ENCODE assay signal across 21 cellular contexts in the genomic region with DNA sequence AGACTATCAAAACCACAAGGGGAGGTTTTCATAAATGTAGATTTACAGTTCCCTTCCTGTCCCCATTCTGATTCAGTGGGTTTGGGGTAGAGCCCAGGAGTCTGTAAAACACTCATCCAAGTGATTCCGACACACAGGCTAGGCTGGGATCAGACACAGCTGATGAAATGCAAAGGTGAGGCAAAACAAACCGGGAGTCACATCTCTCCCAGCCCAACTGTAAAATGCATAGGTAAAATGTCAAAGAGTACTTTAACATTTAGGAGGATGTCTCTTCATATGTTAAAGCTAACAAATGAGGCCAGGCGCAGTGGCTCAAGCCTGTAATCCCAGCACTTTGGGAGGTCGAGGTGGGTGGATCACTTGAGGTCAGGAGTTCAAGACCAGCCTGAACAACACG. TPM values are rescaled to one million over a fixed set of nuclear protein-coding genes. Genes with fewer than 3 reads are reported as not detected.
DNase-seq lines count a peak whose midpoint lies in the region; ATAC-seq, FAIRE-seq and TF ChIP-seq lines count a peak whose summit lies in the region.
"Had no signal": no experiment of that assay in that cellular context is flagged by ENCODE, and none has a peak within 500 bp of the region (broad histone marks: within the 10 kb centered on the region; RNA-seq: fewer than 3 reads in every experiment).

No MANE protein-coding gene starts in this region.

- H3K18ac ChIP-seq in IMR-90 (ENCODE audit: low read depth, low read length), result peak overlapping the region; percentile 33; the same call in 1 of the 2 replicates

- peak overlapping the region; percentile 79 for H3K27ac Mint-ChIP-seq in astrocyte (ENCODE audit: unreplicated experiment)
- H3K27ac Mint-ChIP-seq: memory B cell had no signal

- H3K4me3 Mint-ChIP-seq in astrocyte (ENCODE audit: unreplicated experiment), result no peak overlapping the region
- H3K4me3 Mint-ChIP-seq: memory B cell had no signal

- H3K36me3 Mint-ChIP-seq in astrocyte (ENCODE audit: low read depth, unreplicated experiment), result peaks cover 3% of the 10 kb centered on the region

- H3K27me3 Mint-ChIP-seq in astrocyte (ENCODE audit: low read depth, unreplicated experiment), result no peaks in the 10 kb centered on the region

- H3K36me3 ChIP-seq in IMR-90 (ENCODE audit: control insufficient read depth, insufficient read depth, low read length) (no peaks in the 10 kb centered on the region), astrocyte (ENCODE audit: insufficient read depth, low read length) (peaks cover 3% of the 10 kb centered on the region), body of pancreas (replicated peaks in 1 of 2; ENCODE audit: insufficient read depth in 1 of 2, low read depth in 2 of 2) (no peaks in the 10 kb centered on the region)
- H3K36me3 ChIP-seq: ascending aorta, esophagus squamous epithelium, right lobe of liver, tibial artery had no signal

- FAIRE-seq in astrocyte (lab: Jason Lieb, UNC), result no peak

- H3K79me2 ChIP-seq in astrocyte (ENCODE audit: insufficient read depth, low read length), result no peaks in the 10 kb centered on the region

- H4K20me1 ChIP-seq in IMR-90 (ENCODE audit: insufficient read depth, low read length) (no peaks in the 10 kb centered on the region), astrocyte (ENCODE audit: insufficient read depth, low read length) (no peaks in the 10 kb centered on the region)

- H4K91ac ChIP-seq in IMR-90 (ENCODE audit: insufficient read depth, low read depth, low read length), result peak overlapping the region; percentile 7

- peaks cover 16% of the 10 kb centered on the region for H3K4me1 ChIP-seq in IMR-90 (ENCODE audit: control insufficient read depth, insufficient read depth, low read length)
- H3K4me1 ChIP-seq in astrocyte (ENCODE audit: insufficient read depth, low read length), result peaks cover 39% of the 10 kb centered on the region
- H3K4me1 ChIP-seq in body of pancreas, result peaks cover 9% of the 10 kb centered on the region
- H3K4me1 ChIP-seq: ascending aorta, esophagus squamous epithelium, tibial artery had no signal

- no peak for TF ChIP-seq RAD21 in IMR-90 (IDR thresholded peaks at IDR 0.05; ENCODE audit: low read length)

- H3K4me1 Mint-ChIP-seq in astrocyte (ENCODE audit: low read depth, unreplicated experiment), result peaks cover 60% of the 10 kb centered on the region

- H2AK9ac ChIP-seq in IMR-90 (replicated peaks; ENCODE audit: low read depth, low read length, poor library complexity), result no peak overlapping the region

- peak overlapping the region; percentile 1; the same call in 1 of the 2 replicates for H4K5ac ChIP-seq in IMR-90 (ENCODE audit: low read depth, low read length)

- H2BK15ac ChIP-seq in IMR-90 (ENCODE audit: low read depth, low read length), result 0 out of 3 replicates have a peak overlapping the region, but pooled peaks have one; percentile 39

- TF ChIP-seq POLR2A in IMR-90 (IDR thresholded peaks at IDR 0.05; ENCODE audit: low read depth, low read length) (no peak), body of pancreas (IDR thresholded peaks at IDR 0.05) (no peak)

- H3K27me3 ChIP-seq in IMR-90 (ENCODE audit: control insufficient read depth, insufficient read depth, low read length) (no peaks in the 10 kb centered on the region), astrocyte (ENCODE audit: insufficient read depth, low read length) (no peaks in the 10 kb centered on the region), body of pancreas (no peaks in the 10 kb centered on the region)
- H3K27me3 ChIP-seq: ascending aorta, esophagus squamous epithelium, right lobe of liver, tibial artery had no signal

- H3K27ac ChIP-seq in IMR-90 (ENCODE audit: insufficient read depth, low read length) (peak overlapping the region; percentile 59), astrocyte (ENCODE audit: low read depth, low read length) (peak overlapping the region; percentile 11), body of pancreas (no peak overlapping the region)
- H3K27ac ChIP-seq: ascending aorta, esophagus squamous epithelium, tibial artery had no signal

- POLR2A ChIA-PET in IMR-90 (lab: Charles Lee; ENCODE audit: unreplicated experiment), result no interaction called here

- in situ Hi-C loops in IMR-90 (cut with MboI; ENCODE audit: low sequenced_read_pairs), result no loop called here

- H2AK5ac ChIP-seq in IMR-90 (ENCODE audit: low read depth, low read length), result peak overlapping the region; percentile 10; the same call in 1 of the 2 replicates

- no peaks in the 10 kb centered on the region; a peak in 1 of 4 replicates for H3K79me1 ChIP-seq in IMR-90 (ENCODE audit: low read depth in 1 of 2, low read length in 2 of 2)

- TF ChIP-seq CTCF in AG10803 (conservative IDR thresholded peaks at IDR 0.05; ENCODE audit: low read length) (0 out of 2 replicates have a peak, but pooled peaks have one; percentile 4), IMR-90 (conservative IDR thresholded peaks at IDR 0.05; ENCODE audit: low read depth, low read length) (no peak), astrocyte (IDR thresholded peaks at IDR 0.05; ENCODE audit: insufficient read depth, low read depth, low read length) (no peak), body of pancreas (IDR thresholded peaks at IDR 0.05) (no peak)

- no TSS peak for BruUV-seq in IMR-90 (replicated peaks; lab: Mats Ljungman, UMichigan)

- peak overlapping the region; percentile 64 for H2BK5ac ChIP-seq in IMR-90 (ENCODE audit: low read depth, low read length, poor library complexity, severe bottlenecking)

- CTCF ChIA-PET in IMR-90 (lab: Yijun Ruan, JAX), result interaction anchor here (1.1 kb wide), 1 partner anchor 10 kb away, joined by 3 read pairs; no protein-coding TSS in a partner anchor

- no peak for ATAC-seq in IMR-90 (ENCODE audit: low read depth)
- ATAC-seq in GM18907 (IDR thresholded peaks at IDR 0.05; ENCODE audit: unreplicated experiment), result no peak
- no peak for ATAC-seq in HG02938 (IDR thresholded peaks at IDR 0.05; ENCODE audit: unreplicated experiment)
- ATAC-seq in body of pancreas, result no peak

- no CpG with 5 or more reads among the region's 5 CpGs for WGBS in IMR-90 (ENCODE audit: extremely low coverage in 2 of 2, insufficient read length in 1 of 2), 2 experiments
- WGBS in body of pancreas, 2 donors, result 76 to 87% methylated on average over 5 of the region's 5 CpGs

- H3K4me3 ChIP-seq in AG10803 (ENCODE audit: low read length) (no peak overlapping the region), IMR-90 (ENCODE audit: insufficient read depth, low read depth, low read length) (no peak overlapping the region), astrocyte (ENCODE audit: insufficient read depth, low read depth, low read length) (no peak overlapping the region), body of pancreas (no peak overlapping the region)
- H3K4me3 ChIP-seq: ascending aorta, esophagus squamous epithelium, right lobe of liver, tibial artery had no signal

- dilution Hi-C loops in IMR-90 (cut with HindIII; ENCODE audit: low sequenced_read_pairs, unreplicated experiment), result no loop called here

- H2AFZ ChIP-seq in IMR-90 (replicated peaks; ENCODE audit: low read length, poor library complexity), result no peak overlapping the region
- H2AFZ ChIP-seq in astrocyte (ENCODE audit: low read depth, low read length), result no peak overlapping the region

- H3K9me1 ChIP-seq in IMR-90 (ENCODE audit: insufficient read depth, low read length), result peaks cover 16% of the 10 kb centered on the region

- H3K14ac ChIP-seq in IMR-90 (replicated peaks; ENCODE audit: low read depth, low read length), result peak overlapping the region; percentile 34

- peak overlapping the region; percentile 58; the same call in 1 of the 2 replicates for H2BK120ac ChIP-seq in IMR-90 (ENCODE audit: low read depth, low read length)

- peak overlapping the region; percentile 35; the same call in 1 of the 2 replicates for H2BK20ac ChIP-seq in IMR-90 (ENCODE audit: low read depth, low read length)

- DNase-seq in AG10803 (ENCODE audit: low read depth) (peak; percentile 81), IMR-90 (peak; percentile 61), astrocyte (ENCODE audit: low read depth) (peak; percentile 68), iPS-NIHi7 (ENCODE audit: extremely low spot score) (peak; percentile 47), H4 (ENCODE audit: low spot score) (no peak), body of pancreas (no peak)
- DNase-seq: activated CD4-positive, CD25-positive, alpha-beta regulatory T cell; activated gamma-delta T cell; COR-L47; cortex of kidney; esophagus squamous epithelium; KBM-7; NCI-H1436 treated with DMSO at 0.1 percent for 48 hours; right lobe of liver; stimulated activated CD4-positive, alpha-beta T cell treated with anti-CD3 and anti-CD28 coated beads, Interleukin-4, amount 100 ng/mL, for 24 hours; SW 1271; tibial artery had no signal

- H3K23ac ChIP-seq in IMR-90 (ENCODE audit: low read depth, low read length), result no peak overlapping the region

- intact Hi-C loops in IMR-90 (cut with micrococcal nuclease), result no loop called here
- intact Hi-C loops in body of pancreas (cut with DNase I), result no loop called here

- peak overlapping the region in 1 of 2 experiments; percentile 47; a peak in 2 of 4 replicates for H4K8ac ChIP-seq in IMR-90 (ENCODE audit: low read depth in 2 of 2, low read length in 2 of 2)

- H3K4me2 ChIP-seq in IMR-90 (ENCODE audit: low read depth, low read length) (no peak overlapping the region), astrocyte (ENCODE audit: low read length) (peak overlapping the region; percentile 35)

- H3K9me3 Mint-ChIP-seq in astrocyte (ENCODE audit: unreplicated experiment), result no peaks in the 10 kb centered on the region
- H3K9me3 Mint-ChIP-seq: memory B cell had no signal

- no peak overlapping the region for H3K56ac ChIP-seq in IMR-90 (ENCODE audit: extremely low read depth, insufficient read depth, low read length)

- H3K9me3 ChIP-seq in IMR-90 (ENCODE audit: control insufficient read depth, insufficient read depth, low read length) (no peaks in the 10 kb centered on the region), astrocyte (ENCODE audit: insufficient read depth, low read depth, low read length) (no peaks in the 10 kb centered on the region), body of pancreas (no peaks in the 10 kb centered on the region)
- H3K9me3 ChIP-seq: ascending aorta, esophagus squamous epithelium, right lobe of liver, tibial artery had no signal

- H3K9ac ChIP-seq in IMR-90 (ENCODE audit: low read depth, low read length), result no peak overlapping the region
- peak overlapping the region; percentile 51 for H3K9ac ChIP-seq in astrocyte (ENCODE audit: low read length)

- H3K4ac ChIP-seq in IMR-90 (ENCODE audit: low read depth, low read length), result peak overlapping the region; percentile 42

RNA-seq across cellular contexts. Expression of a gene that starts 45.0 kb away (rescaled TPM):
- 37.5 and 38.0 TPM in 2 replicates for total RNA-seq in IMR-90 (2012; rRNA removed)
- polyA plus RNA-seq in IMR-90 (2012; rRNA removed), result 5.4 and 7.0 TPM in 2 replicates
- polyA plus RNA-seq in IMR-90 (2012; cell fraction: cytosol; rRNA removed), result 1.1 and 1.7 TPM in 2 replicates
- polyA plus RNA-seq in IMR-90 (2012; cell fraction: nucleus; rRNA removed; ENCODE audit: low replicate concordance), result 2.1 and 9.7 TPM in 2 replicates
- 36.2 and 39.3 TPM in 2 replicates for total RNA-seq in astrocyte
- total RNA-seq in H4 (2014; rRNA removed; shearing (Covaris generic)), result 12.0 and 14.4 TPM in 2 replicates
- 1 to 10 TPM; 6.5 to 7.9 TPM for total RNA-seq in body of pancreas

Comparison
In these comparisons a context has a peak if more than half of its experiments do, and no peak if none do; other contexts are left out.
1. DNase-seq: peak in AG10803 (single experiment), IMR-90 (single experiment), astrocyte (single experiment) and iPS-NIHi7 (single experiment); none in H4 (single experiment) and body of pancreas (0 of 4).
2. H3K27ac ChIP-seq: peak in IMR-90 (single experiment) and astrocyte (single experiment); none in body of pancreas (0 of 4).